9 cellular contexts compared by ENCODE assay signal in genomic region chr15:64082757-64083156, GRCh38.
"Had no signal": no experiment of that assay in that cellular context is flagged by ENCODE, and none has a peak within 500 bp of the region (broad histone marks: within the 10 kb centered on the region; RNA-seq: fewer than 3 reads in every experiment).

No MANE protein-coding gene starts in this region.

- H3K4me1 ChIP-seq: HAP-1 had no signal

- DNase-seq: GM23248, GOT3, H7, IMR-90, KBM-7 had no signal

- ATAC-seq: HCT116 had no signal

- H3K4me2 ChIP-seq: KMS-11 had no signal

- H3K9me3 ChIP-seq: HAP-1 had no signal

- H3K9ac ChIP-seq: GM23248, KMS-11 had no signal

- H3K27ac ChIP-seq: GM23248, KMS-11 had no signal

- H3K4me3 ChIP-seq: GM23248, HAP-1 had no signal

- FAIRE-seq: HTR-8/SVneo had no signal

- H2AFZ ChIP-seq: GM23248 had no signal
